ENCODE assay signal across 9 cellular contexts in the genomic region with DNA sequence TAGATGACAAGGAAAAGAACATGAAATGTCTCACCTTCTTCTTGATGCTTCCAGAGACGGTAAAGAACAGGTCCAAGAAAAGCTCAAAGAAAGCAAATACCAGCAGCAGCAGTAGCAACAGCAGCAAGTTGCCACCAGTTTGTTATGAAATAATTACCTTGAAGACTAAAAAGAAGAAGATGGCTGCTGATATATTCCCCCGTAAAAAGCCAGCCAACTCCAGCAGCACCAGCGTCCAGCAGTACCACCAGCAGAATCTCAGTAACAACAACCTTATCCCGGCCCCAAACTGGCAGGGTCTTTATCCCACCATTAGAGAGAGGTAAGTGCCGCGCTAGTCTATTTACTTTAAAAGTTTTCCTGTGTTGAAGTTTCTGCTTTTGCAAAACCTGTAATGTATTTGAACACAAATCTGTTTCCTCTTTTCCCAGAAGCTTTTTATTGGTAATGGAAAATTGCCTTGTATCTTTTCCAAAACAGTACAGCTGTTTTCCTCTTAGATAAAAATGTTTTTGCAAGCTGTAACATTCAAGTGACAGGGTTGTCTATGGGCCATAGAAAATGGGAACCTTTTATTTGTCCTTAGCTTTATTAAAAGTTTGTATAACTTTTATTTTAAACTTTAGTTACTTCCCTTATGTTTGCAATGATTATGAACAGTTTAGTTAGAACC. TPM values are rescaled to one million over a fixed set of nuclear protein-coding genes. Genes with fewer than 3 reads are reported as not detected.
DNase-seq lines count a peak whose midpoint lies in the region; ATAC-seq and TF ChIP-seq lines count a peak whose summit lies in the region.
"Had no signal": no experiment of that assay in that cellular context is flagged by ENCODE, and none has a peak within 500 bp of the region (broad histone marks: within the 10 kb centered on the region; RNA-seq: fewer than 3 reads in every experiment).

No MANE protein-coding gene starts in this region.

- no peaks in the 10 kb centered on the region for H3K4me1 Mint-ChIP-seq in CD4-positive, alpha-beta memory T cell

- H3K4me3 ChIP-seq in BJ (ENCODE audit: low read depth, low read length) (peak overlapping the region; percentile 4; the same call in 1 of the 2 replicates), foreskin fibroblast (ENCODE audit: low read depth in 1 of 2, low read length in 2 of 2) (peak overlapping the region; percentile 29 to 44)
- H3K4me3 ChIP-seq in CD4-positive, alpha-beta memory T cell (ENCODE audit: low read length in 2 of 2): no peak overlapping the region

- H3K27me3 ChIP-seq in BJ (ENCODE audit: control insufficient read depth, insufficient read depth, low read length): no peaks in the 10 kb centered on the region
- no peaks in the 10 kb centered on the region for H3K27me3 ChIP-seq in CD4-positive, alpha-beta memory T cell (ENCODE audit: insufficient read depth, low read length)
- H3K27me3 ChIP-seq: right lobe of liver had no signal

- POLR2A ChIA-PET in BJ (lab: Charles Lee): no interaction called here
- POLR2A ChIA-PET in CD4-positive, alpha-beta memory T cell (lab: Charles Lee; ENCODE audit: partially characterized antibody): no interaction called here

- H3K4me3 Mint-ChIP-seq in CD4-positive, alpha-beta memory T cell: no peak overlapping the region

- no peaks in the 10 kb centered on the region for H3K36me3 Mint-ChIP-seq in CD4-positive, alpha-beta memory T cell

- ATAC-seq in GM18502 (IDR thresholded peaks at IDR 0.05; ENCODE audit: poor library complexity, unreplicated experiment) (no peak), GM18519 (IDR thresholded peaks at IDR 0.05; ENCODE audit: low FRiP score, unreplicated experiment) (no peak), GM21423 (IDR thresholded peaks at IDR 0.05; ENCODE audit: unreplicated experiment) (no peak)

- H3K9me3 ChIP-seq in CD4-positive, alpha-beta memory T cell (ENCODE audit: control insufficient read depth in 1 of 2, low read length in 2 of 2): no peaks in the 10 kb centered on the region
- H3K9me3 ChIP-seq: right lobe of liver had no signal

- TF ChIP-seq CTCF in BJ (IDR thresholded peaks at IDR 0.05; ENCODE audit: insufficient read depth, low read depth, low read length) (no peak), foreskin fibroblast (IDR thresholded peaks at IDR 0.05; ENCODE audit: low read depth, low read length) (no peak)

- no peaks in the 10 kb centered on the region for H3K27me3 Mint-ChIP-seq in CD4-positive, alpha-beta memory T cell

- DNase-seq in BJ (ENCODE audit: low read depth) (no peak), UCSD-AML1 (lab: John Stamatoyannopoulos, UW; ENCODE audit: unreplicated experiment) (peak; percentile 14), foreskin fibroblast (no peak), pons (ENCODE audit: low spot score) (peak; percentile 65)
- DNase-seq in CD4-positive, alpha-beta memory T cell: no peak

- peaks cover 5% of the 10 kb centered on the region for H3K36me3 ChIP-seq in BJ (ENCODE audit: control insufficient read depth, insufficient read depth, low read length)
- no peaks in the 10 kb centered on the region for H3K36me3 ChIP-seq in CD4-positive, alpha-beta memory T cell (ENCODE audit: insufficient read depth, low read length)
- H3K36me3 ChIP-seq: right lobe of liver had no signal

- H3K27ac ChIP-seq in CD4-positive, alpha-beta memory T cell (ENCODE audit: low read depth, low read length): no peak overlapping the region

- intact Hi-C loops in CD4-positive, alpha-beta memory T cell (cut with micrococcal nuclease): no loop called here

- peaks cover 0 to 5% (median 1%) of the 10 kb centered on the region in 8 donors for H3K9me3 Mint-ChIP-seq in CD4-positive, alpha-beta memory T cell

- CTCF ChIA-PET in BJ (lab: Yijun Ruan, JAX): interaction anchor here (0.9 to 1.9 kb wide), 2 partner anchors 12 to 243 kb away, joined by 3 to 5 read pairs; no protein-coding TSS in a partner anchor
- CTCF ChIA-PET in CD4-positive, alpha-beta memory T cell (lab: Charles Lee; ENCODE audit: partially characterized antibody): no interaction called here

- no peak overlapping the region for H3K27ac Mint-ChIP-seq in CD4-positive, alpha-beta memory T cell

- H3K4me1 ChIP-seq in CD4-positive, alpha-beta memory T cell (ENCODE audit: insufficient read depth, low read length): no peaks in the 10 kb centered on the region
- H3K4me1 ChIP-seq: right lobe of liver had no signal

RNA-seq across cellular contexts. Expression of a gene that starts 0.7 kb away (rescaled TPM):
- polyA plus RNA-seq in BJ (2011; rRNA removed): 21.3 and 30.2 TPM in 2 replicates
- polyA minus RNA-seq in BJ (2011; rRNA and poly(A)+ RNA removed): 28.1 and 29.2 TPM in 2 replicates
- total RNA-seq in CD4-positive, alpha-beta memory T cell: under 1 TPM; 0.70 to 0.78 TPM
- polyA plus RNA-seq in CD4-positive, alpha-beta memory T cell: 1 to 10 TPM in 1 of 2 donors, not detected in 1; 1.4 TPM

Comparison
In these comparisons a context has a peak if more than half of its experiments do, and no peak if none do; other contexts are left out.
1. DNase-seq: peak in UCSD-AML1 (single experiment) and pons (single experiment); none in BJ (single experiment), foreskin fibroblast (0 of 2) and CD4-positive, alpha-beta memory T cell (0 of 5).
2. H3K4me3 ChIP-seq: peak in BJ (single experiment) and foreskin fibroblast (2 of 2); none in CD4-positive, alpha-beta memory T cell (0 of 2).